In genomic region chr9:98254236-98255063, GRCh38 we compare ENCODE assay signal across 9 cellular contexts. TPM values are rescaled to one million over a fixed set of nuclear protein-coding genes. Genes with fewer than 3 reads are reported as not detected.
DNase-seq lines count a peak whose midpoint lies in the region; ATAC-seq and TF ChIP-seq lines count a peak whose summit lies in the region.
"Had no signal": no experiment of that assay in that cellular context is flagged by ENCODE, and none has a peak within 500 bp of the region (broad histone marks: within the 10 kb centered on the region; RNA-seq: fewer than 3 reads in every experiment).

No MANE protein-coding gene starts in this region.

- H3K4me3 Mint-ChIP-seq in naive thymus-derived CD4-positive, alpha-beta T cell: peak overlapping the region; percentile 96 to 99 (median 97)

- H3K36me3 ChIP-seq in naive thymus-derived CD4-positive, alpha-beta T cell (ENCODE audit: control insufficient read depth in 2 of 3, insufficient read depth in 3 of 3, low read length in 3 of 3): peaks cover 0 to 8% (median 0%) of the 10 kb centered on the region in 3 experiments

- H3K27ac Mint-ChIP-seq in naive thymus-derived CD4-positive, alpha-beta T cell: peak overlapping the region in 8 of 9 donors; percentile 23 to 99 (median 88)

- H3K36me3 Mint-ChIP-seq in naive thymus-derived CD4-positive, alpha-beta T cell: peaks cover 4 to 13% (median 6%) of the 10 kb centered on the region in 5 donors

- POLR2A ChIA-PET in naive thymus-derived CD4-positive, alpha-beta T cell (lab: Charles Lee): interaction anchor here (0.7 to 5.1 kb wide), 15 partner anchors 8 to 337 kb away, joined by 3 to 70 read pairs (median 12); partner anchors contain the start of genes NANS, TRIM14 and TRMO

- H3K4me3 ChIP-seq in AG10803 (ENCODE audit: low read length) (peak overlapping the region; percentile 88), dorsolateral prefrontal cortex (peak overlapping the region; percentile 58 to 99 (median 88))
- H3K4me3 ChIP-seq in naive thymus-derived CD4-positive, alpha-beta T cell (ENCODE audit: low read length): peak overlapping the region; percentile 80

- H3K4me1 Mint-ChIP-seq in naive thymus-derived CD4-positive, alpha-beta T cell: peaks cover 31 to 45% (median 38%) of the 10 kb centered on the region in 7 donors

- H3K9me3 Mint-ChIP-seq in naive thymus-derived CD4-positive, alpha-beta T cell: peaks cover 0 to 2% (median 0%) of the 10 kb centered on the region in 11 donors

- intact Hi-C loops in dorsolateral prefrontal cortex (cut with DNase I): loop anchor here (2.0 to 10.0 kb wide), 7 partner anchors 47 to 560 kb away; partner anchors contain the start of genes NANS (in 2 of the 2), TRMO (in 2 of the 2) and XPA (in 2 of the 2)
- intact Hi-C loops in naive thymus-derived CD4-positive, alpha-beta T cell (cut with micrococcal nuclease): loop anchor here (1.0 to 10.0 kb wide), 23 partner anchors 9 to 1600 kb away; partner anchors contain the start of genes ALG2 (in 2 of the 2), ANP32B (in 2 of the 2), SEC61B (in 2 of the 2) and XPA (in 2 of the 2)

- H3K9me3 ChIP-seq in naive thymus-derived CD4-positive, alpha-beta T cell (ENCODE audit: control insufficient read depth in 2 of 3, low read length in 3 of 3): no peaks in the 10 kb centered on the region

- CTCF ChIA-PET in naive thymus-derived CD4-positive, alpha-beta T cell (lab: Charles Lee): interaction anchor here (0.6 to 2.1 kb wide), 4 partner anchors 28 to 332 kb away, joined by 3 to 9 read pairs (median 6); partner anchors contain the start of genes TRIM14 and TRMO

- peaks cover 11 to 23% of the 10 kb centered on the region in 2 donors for H3K4me1 ChIP-seq in naive thymus-derived CD4-positive, alpha-beta T cell (ENCODE audit: control insufficient read depth in 2 of 2, insufficient read depth in 2 of 2, low read length in 2 of 2)

- no peak for ATAC-seq in naive thymus-derived CD4-positive, alpha-beta T cell

- H3K27me3 ChIP-seq in dorsolateral prefrontal cortex: no peaks in the 10 kb centered on the region
- H3K27me3 ChIP-seq in naive thymus-derived CD4-positive, alpha-beta T cell (ENCODE audit: control insufficient read depth in 2 of 2, insufficient read depth in 2 of 2, low read length in 2 of 2): no peaks in the 10 kb centered on the region

- TF ChIP-seq CTCF in AG10803 (conservative IDR thresholded peaks at IDR 0.05; ENCODE audit: low read length) (no peak), dorsolateral prefrontal cortex (IDR thresholded peaks at IDR 0.05 in 54 of 56, conservative IDR thresholded peaks at IDR 0.05 in 2 of 56; ENCODE audit: low read depth in 1 of 56, partially characterized antibody in 56 of 56) (no peak)

- DNase-seq in AG10803 (ENCODE audit: low read depth) (peak; percentile 23), M059J (ENCODE audit: low read depth) (peak; percentile 19), dorsolateral prefrontal cortex (no peak), NCI-H774 (lab: John Stamatoyannopoulos, UW) (no peak), NCI-H1105 (lab: John Stamatoyannopoulos, UW) (no peak), NCI-H1436 treated with DMSO at 0.1 percent for 48 hours (lab: John Stamatoyannopoulos, UW) (no peak)
- DNase-seq in naive thymus-derived CD4-positive, alpha-beta T cell: no peak
- DNase-seq in stimulated activated CD4-positive, alpha-beta T cell treated with anti-CD3 and anti-CD28 coated beads, Interleukin-1b, Interleukin-23, amount 100 ng/mL, for 48 hours: no peak
- DNase-seq: occipital lobe had no signal

- H3K27me3 Mint-ChIP-seq in naive thymus-derived CD4-positive, alpha-beta T cell: peaks cover 0 to 13% (median 0%) of the 10 kb centered on the region in 5 donors

- H3K27ac ChIP-seq in dorsolateral prefrontal cortex: peak overlapping the region in 29 of 59 donors; percentile 5 to 99 (median 96)
- H3K27ac ChIP-seq in naive thymus-derived CD4-positive, alpha-beta T cell (ENCODE audit: low read depth, low read length): peak overlapping the region; percentile 78

RNA-seq across cellular contexts. Expression of gene TBC1D2, which starts 1.0 kb away (rescaled TPM):
- 14.0 and 27.9 TPM in 2 replicates for total RNA-seq in M059J (2014; rRNA removed; shearing (Covaris generic))
- 10 to 100 TPM in 95 of 120 experiments, 1 to 10 TPM in 25; 5.7 to 45.5 (median 12.8) TPM for total RNA-seq in dorsolateral prefrontal cortex
- total RNA-seq in naive thymus-derived CD4-positive, alpha-beta T cell: 10 to 100 TPM in 1 of 5 experiments, 1 to 10 TPM in 4; 4.9 to 16.6 (median 8.8) TPM
- 1 to 10 TPM; 3.3 to 8.8 TPM for polyA plus RNA-seq in naive thymus-derived CD4-positive, alpha-beta T cell

Comparison
In these comparisons a context has a peak if more than half of its experiments do, and no peak if none do; other contexts are left out.
1. DNase-seq: peak in AG10803 (single experiment) and M059J (single experiment); none in dorsolateral prefrontal cortex (0 of 10), naive thymus-derived CD4-positive, alpha-beta T cell (0 of 9), NCI-H774 (single experiment), NCI-H1105 (single experiment), NCI-H1436 treated with DMSO at 0.1 percent for 48 hours (single experiment) and stimulated activated CD4-positive, alpha-beta T cell treated with anti-CD3 and anti-CD28 coated beads, Interleukin-1b, Interleukin-23, amount 100 ng/mL, for 48 hours (single experiment).
2. Peak in every context shown above with its lines, with median percentiles within 50 percentile points of each other: H3K4me3 ChIP-seq.